2 cellular contexts compared by ENCODE assay signal in the genomic region with DNA sequence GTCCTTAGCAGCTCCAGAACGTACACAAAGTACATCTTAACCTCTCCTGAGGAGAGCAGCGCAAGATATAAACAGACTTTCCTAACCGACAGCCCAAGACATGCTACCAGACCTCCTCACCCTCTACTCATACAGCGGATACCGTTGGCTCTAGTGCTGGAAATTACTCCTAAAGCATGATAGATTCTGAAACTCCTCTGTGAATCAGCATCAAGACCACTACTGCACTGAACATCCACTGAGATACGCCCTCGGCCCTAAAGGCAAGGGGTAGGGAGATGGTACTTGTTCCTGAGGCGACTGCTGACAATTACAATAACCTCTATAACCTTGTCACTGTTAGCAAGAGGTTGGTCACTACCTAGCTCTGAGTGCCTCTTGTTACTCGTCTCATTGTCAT.
TF ChIP-seq lines count a peak whose summit lies in the region.

No MANE protein-coding gene starts in this region.

TF ChIP-seq in HCT116, 20 proteins besides CTCF, POLR2A, EP300 and RAD21:
- TF ChIP-seq POLR2AphosphoS5 (IDR thresholded peaks at IDR 0.05; ENCODE audit: low read depth, low read length) (0 out of 2 replicates have a peak, but pooled peaks have one; percentile 1), ELF1 (IDR thresholded peaks at IDR 0.05; ENCODE audit: borderline replicate concordance, low read depth) (no peak), CEBPB (IDR thresholded peaks at IDR 0.05; ENCODE audit: low read depth) (no peak), EZH2phosphoT487 (IDR thresholded peaks at IDR 0.05; ENCODE audit: borderline replicate concordance) (no peak)
- TF ChIP-seq, protein P1, sequence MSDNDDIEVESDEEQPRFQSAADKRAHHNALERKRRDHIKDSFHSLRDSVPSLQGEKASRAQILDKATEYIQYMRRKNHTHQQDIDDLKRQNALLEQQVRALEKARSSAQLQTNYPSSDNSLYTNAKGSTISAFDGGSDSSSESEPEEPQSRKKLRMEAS (IDR thresholded peaks at IDR 0.05) = no peak
- TF ChIP-seq, protein P2, sequence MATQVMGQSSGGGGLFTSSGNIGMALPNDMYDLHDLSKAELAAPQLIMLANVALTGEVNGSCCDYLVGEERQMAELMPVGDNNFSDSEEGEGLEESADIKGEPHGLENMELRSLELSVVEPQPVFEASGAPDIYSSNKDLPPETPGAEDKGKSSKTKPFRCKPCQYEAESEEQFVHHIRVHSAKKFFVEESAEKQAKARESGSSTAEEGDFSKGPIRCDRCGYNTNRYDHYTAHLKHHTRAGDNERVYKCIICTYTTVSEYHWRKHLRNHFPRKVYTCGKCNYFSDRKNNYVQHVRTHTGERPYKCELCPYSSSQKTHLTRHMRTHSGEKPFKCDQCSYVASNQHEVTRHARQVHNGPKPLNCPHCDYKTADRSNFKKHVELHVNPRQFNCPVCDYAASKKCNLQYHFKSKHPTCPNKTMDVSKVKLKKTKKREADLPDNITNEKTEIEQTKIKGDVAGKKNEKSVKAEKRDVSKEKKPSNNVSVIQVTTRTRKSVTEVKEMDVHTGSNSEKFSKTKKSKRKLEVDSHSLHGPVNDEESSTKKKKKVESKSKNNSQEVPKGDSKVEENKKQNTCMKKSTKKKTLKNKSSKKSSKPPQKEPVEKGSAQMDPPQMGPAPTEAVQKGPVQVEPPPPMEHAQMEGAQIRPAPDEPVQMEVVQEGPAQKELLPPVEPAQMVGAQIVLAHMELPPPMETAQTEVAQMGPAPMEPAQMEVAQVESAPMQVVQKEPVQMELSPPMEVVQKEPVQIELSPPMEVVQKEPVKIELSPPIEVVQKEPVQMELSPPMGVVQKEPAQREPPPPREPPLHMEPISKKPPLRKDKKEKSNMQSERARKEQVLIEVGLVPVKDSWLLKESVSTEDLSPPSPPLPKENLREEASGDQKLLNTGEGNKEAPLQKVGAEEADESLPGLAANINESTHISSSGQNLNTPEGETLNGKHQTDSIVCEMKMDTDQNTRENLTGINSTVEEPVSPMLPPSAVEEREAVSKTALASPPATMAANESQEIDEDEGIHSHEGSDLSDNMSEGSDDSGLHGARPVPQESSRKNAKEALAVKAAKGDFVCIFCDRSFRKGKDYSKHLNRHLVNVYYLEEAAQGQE (IDR thresholded peaks at IDR 0.05; ENCODE audit: low read depth) = no peak

TF ChIP-seq in K562, 482 proteins besides CTCF, POLR2A, EP300 and RAD21:
- TF ChIP-seq, protein P3, sequence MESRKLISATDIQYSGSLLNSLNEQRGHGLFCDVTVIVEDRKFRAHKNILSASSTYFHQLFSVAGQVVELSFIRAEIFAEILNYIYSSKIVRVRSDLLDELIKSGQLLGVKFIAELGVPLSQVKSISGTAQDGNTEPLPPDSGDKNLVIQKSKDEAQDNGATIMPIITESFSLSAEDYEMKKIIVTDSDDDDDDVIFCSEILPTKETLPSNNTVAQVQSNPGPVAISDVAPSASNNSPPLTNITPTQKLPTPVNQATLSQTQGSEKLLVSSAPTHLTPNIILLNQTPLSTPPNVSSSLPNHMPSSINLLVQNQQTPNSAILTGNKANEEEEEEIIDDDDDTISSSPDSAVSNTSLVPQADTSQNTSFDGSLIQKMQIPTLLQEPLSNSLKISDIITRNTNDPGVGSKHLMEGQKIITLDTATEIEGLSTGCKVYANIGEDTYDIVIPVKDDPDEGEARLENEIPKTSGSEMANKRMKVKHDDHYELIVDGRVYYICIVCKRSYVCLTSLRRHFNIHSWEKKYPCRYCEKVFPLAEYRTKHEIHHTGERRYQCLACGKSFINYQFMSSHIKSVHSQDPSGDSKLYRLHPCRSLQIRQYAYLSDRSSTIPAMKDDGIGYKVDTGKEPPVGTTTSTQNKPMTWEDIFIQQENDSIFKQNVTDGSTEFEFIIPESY (CRISPR knock-in tag; IDR thresholded peaks at IDR 0.05) = no peak
- TF ChIP-seq JUNB (CRISPR knock-in tag; conservative IDR thresholded peaks at IDR 0.05) (no peak), FOXJ3 (CRISPR knock-in tag; IDR thresholded peaks at IDR 0.05) (no peak), C11orf30 (IDR thresholded peaks at IDR 0.05; ENCODE audit: low read depth) (no peak), RBM22 (IDR thresholded peaks at IDR 0.05; ENCODE audit: low read depth, low read length, poor library complexity, severe bottlenecking) (no peak), ZNF668 (CRISPR knock-in tag; IDR thresholded peaks at IDR 0.05) (no peak), ZNF3 (CRISPR knock-in tag; IDR thresholded peaks at IDR 0.05) (no peak), ZNF507 (tag; conservative IDR thresholded peaks at IDR 0.05) (no peak), GTF2F1 (IDR thresholded peaks at IDR 0.05; ENCODE audit: low read depth, low read length) (no peak), RBM25 (IDR thresholded peaks at IDR 0.05; ENCODE audit: low read depth, low read length, severe bottlenecking) (no peak), SRF (CRISPR knock-in tag; IDR thresholded peaks at IDR 0.05) (no peak), SNRNP70 (optimal IDR thresholded peaks at IDR 0.05; ENCODE audit: low read depth, low read length) (no peak), ZNF354B (CRISPR knock-in tag; IDR thresholded peaks at IDR 0.05) (no peak)
- TF ChIP-seq, protein P4, sequence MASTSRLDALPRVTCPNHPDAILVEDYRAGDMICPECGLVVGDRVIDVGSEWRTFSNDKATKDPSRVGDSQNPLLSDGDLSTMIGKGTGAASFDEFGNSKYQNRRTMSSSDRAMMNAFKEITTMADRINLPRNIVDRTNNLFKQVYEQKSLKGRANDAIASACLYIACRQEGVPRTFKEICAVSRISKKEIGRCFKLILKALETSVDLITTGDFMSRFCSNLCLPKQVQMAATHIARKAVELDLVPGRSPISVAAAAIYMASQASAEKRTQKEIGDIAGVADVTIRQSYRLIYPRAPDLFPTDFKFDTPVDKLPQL (IDR thresholded peaks at IDR 0.05; ENCODE audit: extremely low read depth, insufficient read length) = no peak
- TF ChIP-seq, protein P5, sequence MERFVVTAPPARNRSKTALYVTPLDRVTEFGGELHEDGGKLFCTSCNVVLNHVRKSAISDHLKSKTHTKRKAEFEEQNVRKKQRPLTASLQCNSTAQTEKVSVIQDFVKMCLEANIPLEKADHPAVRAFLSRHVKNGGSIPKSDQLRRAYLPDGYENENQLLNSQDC (CRISPR knock-in tag; IDR thresholded peaks at IDR 0.05) = no peak
- TF ChIP-seq, protein P6, sequence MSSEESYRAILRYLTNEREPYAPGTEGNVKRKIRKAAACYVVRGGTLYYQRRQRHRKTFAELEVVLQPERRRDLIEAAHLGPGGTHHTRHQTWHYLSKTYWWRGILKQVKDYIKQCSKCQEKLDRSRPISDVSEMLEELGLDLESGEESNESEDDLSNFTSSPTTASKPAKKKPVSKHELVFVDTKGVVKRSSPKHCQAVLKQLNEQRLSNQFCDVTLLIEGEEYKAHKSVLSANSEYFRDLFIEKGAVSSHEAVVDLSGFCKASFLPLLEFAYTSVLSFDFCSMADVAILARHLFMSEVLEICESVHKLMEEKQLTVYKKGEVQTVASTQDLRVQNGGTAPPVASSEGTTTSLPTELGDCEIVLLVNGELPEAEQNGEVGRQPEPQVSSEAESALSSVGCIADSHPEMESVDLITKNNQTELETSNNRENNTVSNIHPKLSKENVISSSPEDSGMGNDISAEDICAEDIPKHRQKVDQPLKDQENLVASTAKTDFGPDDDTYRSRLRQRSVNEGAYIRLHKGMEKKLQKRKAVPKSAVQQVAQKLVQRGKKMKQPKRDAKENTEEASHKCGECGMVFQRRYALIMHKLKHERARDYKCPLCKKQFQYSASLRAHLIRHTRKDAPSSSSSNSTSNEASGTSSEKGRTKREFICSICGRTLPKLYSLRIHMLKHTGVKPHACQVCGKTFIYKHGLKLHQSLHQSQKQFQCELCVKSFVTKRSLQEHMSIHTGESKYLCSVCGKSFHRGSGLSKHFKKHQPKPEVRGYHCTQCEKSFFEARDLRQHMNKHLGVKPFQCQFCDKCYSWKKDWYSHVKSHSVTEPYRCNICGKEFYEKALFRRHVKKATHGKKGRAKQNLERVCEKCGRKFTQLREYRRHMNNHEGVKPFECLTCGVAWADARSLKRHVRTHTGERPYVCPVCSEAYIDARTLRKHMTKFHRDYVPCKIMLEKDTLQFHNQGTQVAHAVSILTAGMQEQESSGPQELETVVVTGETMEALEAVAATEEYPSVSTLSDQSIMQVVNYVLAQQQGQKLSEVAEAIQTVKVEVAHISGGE (CRISPR knock-in tag; IDR thresholded peaks at IDR 0.05) = no peak
